Comparison of ENCODE assay signal across 10 cellular contexts in the genomic region with DNA sequence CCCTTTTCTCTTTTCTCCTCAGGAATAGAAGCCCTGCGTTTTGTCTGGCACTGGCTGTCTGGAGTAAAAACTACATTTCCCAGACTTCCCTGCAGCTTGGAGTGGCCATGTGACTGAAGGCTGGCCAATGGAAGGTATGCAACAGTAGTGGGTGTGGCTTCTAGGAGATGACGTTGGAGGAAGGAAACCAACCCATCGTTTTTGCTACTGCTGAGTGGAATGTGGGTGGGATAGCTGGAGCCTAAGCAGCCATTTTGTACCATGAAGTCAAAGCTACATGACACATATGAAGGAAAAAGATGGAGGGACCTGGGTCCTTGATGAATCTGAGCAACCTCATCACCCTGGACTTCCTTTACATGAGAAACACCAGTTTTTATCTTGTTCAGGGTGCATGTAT. TPM values are rescaled to one million over a fixed set of nuclear protein-coding genes. Genes with fewer than 3 reads are reported as not detected.
DNase-seq lines count a peak whose midpoint lies in the region; ATAC-seq and TF ChIP-seq lines count a peak whose summit lies in the region.
"Had no signal": no experiment of that assay in that cellular context is flagged by ENCODE, and none has a peak within 500 bp of the region (broad histone marks: within the 10 kb centered on the region; RNA-seq: fewer than 3 reads in every experiment).

No MANE protein-coding gene starts in this region.

- H3K56ac ChIP-seq in H9 (ENCODE audit: insufficient read length, low read depth, low read length), result no peak overlapping the region

- no peak overlapping the region for H2BK12ac ChIP-seq in H9 (ENCODE audit: insufficient read length, low read depth, low read length)

- TF ChIP-seq CTCF in A673 (conservative IDR thresholded peaks at IDR 0.05; ENCODE audit: low read depth, low read length), result no peak
- no peak for TF ChIP-seq CTCF in H9 (conservative IDR thresholded peaks at IDR 0.05)
- TF ChIP-seq CTCF in fibroblast of pulmonary artery (IDR thresholded peaks at IDR 0.05; ENCODE audit: low read length, missing control alignments), result no peak
- no peak for TF ChIP-seq CTCF in progenitor cell of endocrine pancreas (IDR thresholded peaks at IDR 0.05; ENCODE audit: unreplicated experiment)

- H4K91ac ChIP-seq in H9 (ENCODE audit: insufficient read length, low read depth, low read length), result no peak overlapping the region

- H3K14ac ChIP-seq in H9 (ENCODE audit: insufficient read depth, low read length), result no peak overlapping the region

- WGBS in H9 (ENCODE audit: extremely low coverage, insufficient read length, low lambda C conversion rate), result no CpG with 5 or more reads among the region's 3 CpGs

- H4K5ac ChIP-seq in H9 (ENCODE audit: insufficient read length, low read depth, low read length), result no peak overlapping the region

- H3K9me3 ChIP-seq in A673 (ENCODE audit: low read depth, low read length, poor library complexity, severe bottlenecking) (no peaks in the 10 kb centered on the region), H9 (ENCODE audit: control insufficient read depth, low read depth, low read length) (no peaks in the 10 kb centered on the region), SJCRH30 (replicated peaks) (no peaks in the 10 kb centered on the region)

- H3K23ac ChIP-seq in H9 (ENCODE audit: insufficient read length, low read depth, low read length), result no peak overlapping the region

- H3K79me1 ChIP-seq in H9 (ENCODE audit: insufficient read depth, low read depth, low read length, poor library complexity, severe bottlenecking), result no peaks in the 10 kb centered on the region

- H3K36me3 ChIP-seq in A673 (ENCODE audit: insufficient read depth, low read length, poor library complexity, severe bottlenecking) (no peaks in the 10 kb centered on the region), SJCRH30 (no peaks in the 10 kb centered on the region)

- H3K4me1 Mint-ChIP-seq in H9 (peaks cover 0 to 4% of the 10 kb centered on the region in 2 experiments; a peak in 1 of 4 replicates), progenitor cell of endocrine pancreas (ENCODE audit: low read depth) (no peaks in the 10 kb centered on the region)

- H4K8ac ChIP-seq in H9 (replicated peaks; ENCODE audit: insufficient read length, low read depth, low read length), result no peak overlapping the region

- H3T11ph ChIP-seq in H9 (ENCODE audit: low read length), result no peak overlapping the region

- H3K27me3 ChIP-seq in A673 (replicated peaks; ENCODE audit: insufficient read depth, low read depth, low read length, poor library complexity) (no peaks in the 10 kb centered on the region), H9 (ENCODE audit: insufficient read depth, low read length) (no peaks in the 10 kb centered on the region), SJCRH30 (no peaks in the 10 kb centered on the region)

- H2BK120ac ChIP-seq in H9 (ENCODE audit: low read depth, low read length, poor library complexity, severe bottlenecking), result no peak overlapping the region

- no TSS peak for BruUV-seq in A673 (replicated peaks; lab: Mats Ljungman, UMichigan)

- no peak overlapping the region for H3K4me3 Mint-ChIP-seq in H9
- H3K4me3 Mint-ChIP-seq in progenitor cell of endocrine pancreas (ENCODE audit: low read depth), result no peak overlapping the region

- H3K27me3 Mint-ChIP-seq in H9 (ENCODE audit: low read depth) (peaks cover 7% of the 10 kb centered on the region), progenitor cell of endocrine pancreas (peaks cover 4% of the 10 kb centered on the region)

- H3K27ac Mint-ChIP-seq in H9, result no peak overlapping the region
- no peak overlapping the region for H3K27ac Mint-ChIP-seq in progenitor cell of endocrine pancreas

- H3K4ac ChIP-seq in H9 (ENCODE audit: low read depth, low read length), result no peak overlapping the region

- no peak for ATAC-seq in HG02571 (IDR thresholded peaks at IDR 0.05; ENCODE audit: unreplicated experiment)

- H3K23me2 ChIP-seq in H9 (ENCODE audit: insufficient read length, low read depth, low read length, poor library complexity, severe bottlenecking), result peaks cover 4% of the 10 kb centered on the region

- H3K4me3 ChIP-seq in A673 (ENCODE audit: low read depth, low read length, poor library complexity, severe bottlenecking) (no peak overlapping the region), SJCRH30 (no peak overlapping the region), fibroblast of pulmonary artery (replicated peaks; ENCODE audit: low read depth, low read length) (no peak overlapping the region)

- H2AK5ac ChIP-seq in H9 (ENCODE audit: insufficient read length, low read length), result no peak overlapping the region

- no peaks in the 10 kb centered on the region for H3K79me2 ChIP-seq in H9 (ENCODE audit: insufficient read depth, low read length)

- peaks cover 0 to 5% (median 1%) of the 10 kb centered on the region in 3 experiments; a peak in 3 of 7 replicates for H3K36me3 Mint-ChIP-seq in H9 (ENCODE audit: insufficient read depth in 1 of 3, low read depth in 3 of 3)
- no peaks in the 10 kb centered on the region for H3K36me3 Mint-ChIP-seq in progenitor cell of endocrine pancreas (ENCODE audit: insufficient read depth)

- H2BK5ac ChIP-seq in H9 (ENCODE audit: insufficient read length, low read length), result no peak overlapping the region

- H3K27ac ChIP-seq in A673 (ENCODE audit: low read depth, low read length, poor library complexity, severe bottlenecking), result no peak overlapping the region
- no peak overlapping the region for H3K27ac ChIP-seq in H9 (ENCODE audit: insufficient read length, low read depth, low read length)
- H3K27ac ChIP-seq in SJCRH30, result no peak overlapping the region

- no peak overlapping the region for H3K18ac ChIP-seq in H9 (ENCODE audit: insufficient read length, low read depth, low read length)

- CTCF ChIA-PET in A673 (lab: Charles Lee), result no interaction called here

- H2AFZ ChIP-seq in H9 (ENCODE audit: low read length), result no peak overlapping the region

- peak; percentile 73 for DNase-seq in A673 (ENCODE audit: low spot score)
- peak; percentile 62 for DNase-seq in H9
- peak; percentile 8 to 14 for DNase-seq in SJCRH30
- DNase-seq in fibroblast of pulmonary artery (ENCODE audit: low read depth), result peak; percentile 11
- DNase-seq in NCI-H524 treated with DMSO at 0.1 percent for 48 hours (lab: John Stamatoyannopoulos, UW), result no peak
- DNase-seq in progenitor cell of endocrine pancreas (ENCODE audit: low spot score, unreplicated experiment), result no peak
- DNase-seq in ecto neural progenitor cell (ENCODE audit: low spot score), result no peak
- DNase-seq: activated T-cell treated with anti-CD3 and anti-CD28 coated beads, Interleukin-2, amount 50 U/mL, for 48 hours; KG1 had no signal

- H3K4me2 ChIP-seq in H9 (ENCODE audit: insufficient read depth, insufficient read length, low read length), result no peak overlapping the region

- no peaks in the 10 kb centered on the region for H4K20me1 ChIP-seq in H9 (ENCODE audit: control insufficient read depth, insufficient read depth, insufficient read length)

- no peak overlapping the region for H2BK20ac ChIP-seq in H9 (ENCODE audit: low read depth, low read length, poor library complexity, severe bottlenecking)

- H3K4me1 ChIP-seq in A673 (ENCODE audit: insufficient read depth, low read length, poor library complexity, severe bottlenecking), result no peaks in the 10 kb centered on the region
- no peaks in the 10 kb centered on the region for H3K4me1 ChIP-seq in H9 (ENCODE audit: insufficient read depth, low read length)
- H3K4me1 ChIP-seq in SJCRH30, result no peaks in the 10 kb centered on the region

- POLR2A ChIA-PET in A673 (lab: Charles Lee; ENCODE audit: low non-redundant PET), result no interaction called here

- intact Hi-C loops in A673 (cut with micrococcal nuclease; ENCODE audit: unreplicated experiment), result no loop called here

- no peak overlapping the region for H3K9ac ChIP-seq in H9 (ENCODE audit: extremely low read depth, insufficient read length, low read length)

- H3K9me3 Mint-ChIP-seq in H9 (peaks cover 3 to 6% of the 10 kb centered on the region in 2 experiments; a peak in 3 of 5 replicates), progenitor cell of endocrine pancreas (ENCODE audit: low read depth) (no peaks in the 10 kb centered on the region)

- H2BK15ac ChIP-seq in H9 (ENCODE audit: low read depth, low read length), result no peak overlapping the region

RNA-seq across cellular contexts. Expression of gene FGF3, which starts 19.6 kb away (rescaled TPM):
- not detected in 2 replicates for total RNA-seq in A673 (2021)
- total RNA-seq in H9 (2021), result not detected in 2 replicates
- total RNA-seq in SJCRH30 (2014; rRNA removed; shearing (Covaris generic)), result not detected in 2 replicates
- not detected in 2 replicates for total RNA-seq in progenitor cell of endocrine pancreas

RNA-seq across cellular contexts. Expression of gene FGF4, which starts 24.4 kb away (rescaled TPM):
- total RNA-seq in A673 (2021) (not detected in 2 replicates), H9 (2021) (0.59 and 0.68 TPM in 2 replicates), progenitor cell of endocrine pancreas (not detected in 2 replicates)
- not detected in 2 replicates for total RNA-seq in SJCRH30 (2014; rRNA removed; shearing (Covaris generic))

Comparison
In these comparisons a context has a peak if more than half of its experiments do, and no peak if none do; other contexts are left out.
1. DNase-seq: peak in A673 (single experiment), H9 (single experiment), SJCRH30 (2 of 2) and fibroblast of pulmonary artery (single experiment); none in NCI-H524 treated with DMSO at 0.1 percent for 48 hours (single experiment), progenitor cell of endocrine pancreas (single experiment) and ecto neural progenitor cell (single experiment).